Comparison of ENCODE assay signal across 8 cellular contexts in the genomic region with DNA sequence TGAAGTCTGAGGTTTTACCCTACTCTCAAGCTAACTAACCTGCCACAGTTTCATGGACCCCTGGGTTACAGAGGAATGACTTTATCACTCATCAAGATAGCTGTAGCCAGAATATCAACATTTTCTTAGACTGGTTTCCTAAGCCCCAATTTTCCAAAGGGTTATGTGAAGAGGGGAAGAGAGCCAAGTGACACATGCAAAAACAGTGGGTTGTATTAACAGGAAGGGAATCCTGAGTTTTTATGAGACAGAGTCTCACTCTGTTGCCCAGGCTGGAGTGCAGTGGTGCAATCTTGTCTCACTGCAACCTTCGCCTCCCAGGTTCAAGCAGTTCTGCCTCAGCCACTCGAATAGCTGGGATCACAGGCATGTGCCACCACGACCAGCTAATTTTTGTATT. TPM values are rescaled to one million over a fixed set of nuclear protein-coding genes. Genes with fewer than 3 reads are reported as not detected.
A peak's percentile ranks its signal among the peaks of the same experiment; 100 is the strongest.
DNase-seq lines count a peak whose midpoint lies in the region; ATAC-seq, FAIRE-seq and TF ChIP-seq lines count a peak whose summit lies in the region.

No MANE protein-coding gene starts in this region.

- CTCF ChIA-PET in A549 (lab: Yijun Ruan, JAX), result interaction anchor here (1.4 kb wide), 1 partner anchor 153 kb away, joined by 6 read pairs; no protein-coding TSS in a partner anchor

- peak overlapping the region; percentile 89; the same call in 1 of the 3 replicates for H3K4me2 ChIP-seq in A549

- no peak for TF ChIP-seq RAD21 in A549 (conservative IDR thresholded peaks at IDR 0.05 in 1 of 2, IDR thresholded peaks at IDR 0.05 in 1 of 2)

- no peak overlapping the region for H3K4me3 ChIP-seq in A549

- POLR2A ChIA-PET in A549 (lab: Yijun Ruan, JAX), result no interaction called here

- H3K4me1 ChIP-seq in A549, result peaks cover 56% of the 10 kb centered on the region

- TF ChIP-seq CTCF in A549 (IDR thresholded peaks at IDR 0.05), result no peak

- H3K9me3 ChIP-seq in A549, result no peaks in the 10 kb centered on the region

- ATAC-seq in A549, result no peak
- peak; percentile 19 for ATAC-seq in GM19395 (IDR thresholded peaks at IDR 0.05; ENCODE audit: unreplicated experiment)
- peak; percentile 7 for ATAC-seq in HG03442 (IDR thresholded peaks at IDR 0.05; ENCODE audit: unreplicated experiment)
- no peak for ATAC-seq in esophagus mucosa

- no peak for TF ChIP-seq EP300 in A549 (IDR thresholded peaks at IDR 0.05)

- DNase-seq in A549 (ENCODE audit: low read depth in 1 of 2, low spot score in 1 of 2) (no peak), fibroblast of peridontal ligament (ENCODE audit: extremely low read depth) (peak; percentile 43), NCI-H187 (lab: John Stamatoyannopoulos, UW) (no peak), iPS-NIHi11 (ENCODE audit: low spot score) (no peak)
- DNase-seq in activated CD8-positive, alpha-beta memory T cell treated with anti-CD3 and anti-CD28 coated beads, Interleukin-2, amount 50 U/mL, for 48 hours, result no peak

- TF ChIP-seq POLR2A in A549 (IDR thresholded peaks at IDR 0.05; ENCODE audit: low read length), result no peak

- WGBS in A549 (ENCODE audit: missing lambda C conversion rate), result 88% methylated on average over 3 of the region's 3 CpGs

- no peak for FAIRE-seq in A549 (lab: Jason Lieb, UNC)

- H3K27ac ChIP-seq in A549, result no peak overlapping the region

TF ChIP-seq in A549, 52 proteins besides CTCF, POLR2A, EP300 and RAD21:
- TF ChIP-seq SMC3 (IDR thresholded peaks at IDR 0.05) (no peak), SREBF2 (IDR thresholded peaks at IDR 0.05) (no peak), BHLHE40 (IDR thresholded peaks at IDR 0.05; ENCODE audit: low read depth, low read length) (no peak), RCOR1 (IDR thresholded peaks at IDR 0.05; ENCODE audit: low read depth, low read length) (no peak), MAFK (IDR thresholded peaks at IDR 0.05; ENCODE audit: partially characterized antibody) (no peak), FOSB (CRISPR knock-in tag; IDR thresholded peaks at IDR 0.05) (no peak), CBX8 (IDR thresholded peaks at IDR 0.05) (no peak), FOSL2 (IDR thresholded peaks at IDR 0.05) (no peak), FOSL2 (CRISPR knock-in tag; IDR thresholded peaks at IDR 0.05) (no peak), ESRRA (IDR thresholded peaks at IDR 0.05; ENCODE audit: borderline replicate concordance, low read length) (no peak), RARB (CRISPR knock-in tag; IDR thresholded peaks at IDR 0.05) (no peak), MAZ (IDR thresholded peaks at IDR 0.05; ENCODE audit: borderline replicate concordance, low read depth, low read length) (no peak), PHF8 (IDR thresholded peaks at IDR 0.05; ENCODE audit: borderline replicate concordance, low read depth) (no peak), CHD2 (IDR thresholded peaks at IDR 0.05; ENCODE audit: low read length, partially characterized antibody) (no peak), RNF2 (IDR thresholded peaks at IDR 0.05; ENCODE audit: borderline replicate concordance, low read depth) (no peak), KDM1A (IDR thresholded peaks at IDR 0.05; ENCODE audit: low read depth) (no peak)
- TF ChIP-seq, protein P1, sequence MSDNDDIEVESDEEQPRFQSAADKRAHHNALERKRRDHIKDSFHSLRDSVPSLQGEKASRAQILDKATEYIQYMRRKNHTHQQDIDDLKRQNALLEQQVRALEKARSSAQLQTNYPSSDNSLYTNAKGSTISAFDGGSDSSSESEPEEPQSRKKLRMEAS (IDR thresholded peaks at IDR 0.05), result no peak
- TF ChIP-seq, protein P2, sequence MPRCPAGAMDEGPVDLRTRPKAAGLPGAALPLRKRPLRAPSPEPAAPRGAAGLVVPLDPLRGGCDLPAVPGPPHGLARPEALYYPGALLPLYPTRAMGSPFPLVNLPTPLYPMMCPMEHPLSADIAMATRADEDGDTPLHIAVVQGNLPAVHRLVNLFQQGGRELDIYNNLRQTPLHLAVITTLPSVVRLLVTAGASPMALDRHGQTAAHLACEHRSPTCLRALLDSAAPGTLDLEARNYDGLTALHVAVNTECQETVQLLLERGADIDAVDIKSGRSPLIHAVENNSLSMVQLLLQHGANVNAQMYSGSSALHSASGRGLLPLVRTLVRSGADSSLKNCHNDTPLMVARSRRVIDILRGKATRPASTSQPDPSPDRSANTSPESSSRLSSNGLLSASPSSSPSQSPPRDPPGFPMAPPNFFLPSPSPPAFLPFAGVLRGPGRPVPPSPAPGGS (IDR thresholded peaks at IDR 0.05), result no peak
TF ChIP-seq in A549: peak in this region for 0.

RNA-seq across cellular contexts. Expression of a gene that starts 5.4 kb away (rescaled TPM):
- polyA plus RNA-seq in A549 (2011; rRNA removed) (15.4 and 29.8 TPM in 2 replicates), A549 (2017; fragmentation: RNase III; extraction: RNeasy Plus Mini Kit Qiagen cat#74134 plus additional on column Dnase treatment) (11.3 to 13.7 TPM (median 12.2 TPM) in 3 replicates)
- 4.5 and 5.5 TPM in 2 replicates for polyA plus RNA-seq in A549 (2012; cell fraction: cytosol; rRNA removed)
- polyA plus RNA-seq in A549 (2012; cell fraction: nucleus; rRNA removed), result 3.8 and 7.8 TPM in 2 replicates
- polyA minus RNA-seq in A549 (2011; rRNA and poly(A)+ RNA removed), result 55.6 and 59.6 TPM in 2 replicates
- total RNA-seq in esophagus mucosa, result 39.8 TPM

RNA-seq across cellular contexts. Expression of a gene that starts 48.0 kb away (rescaled TPM):
- polyA plus RNA-seq in A549 (2011; rRNA removed), result 1.5 and 1.9 TPM in 2 replicates
- polyA plus RNA-seq in A549 (2012; cell fraction: cytosol; rRNA removed), result 0.98 and 1.4 TPM in 2 replicates
- 0.29 and 0.39 TPM in 2 replicates for polyA plus RNA-seq in A549 (2012; cell fraction: nucleus; rRNA removed)
- 1.5 to 2.9 TPM (median 2.5 TPM) in 3 replicates for polyA plus RNA-seq in A549 (2017; fragmentation: RNase III; extraction: RNeasy Plus Mini Kit Qiagen cat#74134 plus additional on column Dnase treatment)
- polyA minus RNA-seq in A549 (2011; rRNA and poly(A)+ RNA removed), result 0.74 TPM in 1 of 2 replicates, not detected in the other
- total RNA-seq in esophagus mucosa, result 2.4 TPM

Comparison
In these comparisons a context has a peak if more than half of its experiments do, and no peak if none do; other contexts are left out.
1. ATAC-seq: peak in GM19395 (single experiment) and HG03442 (single experiment); none in A549 (0 of 2) and esophagus mucosa (single experiment).